Comparison of ENCODE assay signal across 8 cellular contexts in genomic region chr19:18683955-18684641, GRCh38. TPM values are rescaled to one million over a fixed set of nuclear protein-coding genes. Genes with fewer than 3 reads are reported as not detected.
DNase-seq lines count a peak whose midpoint lies in the region; ATAC-seq and TF ChIP-seq lines count a peak whose summit lies in the region.

No MANE protein-coding gene starts in this region.

- H3K27me3 Mint-ChIP-seq in chondrocyte (ENCODE audit: low read depth), result no peaks in the 10 kb centered on the region
- H3K27me3 Mint-ChIP-seq in natural killer cell (ENCODE audit: low read depth in 2 of 2), result no peaks in the 10 kb centered on the region

- peak overlapping the region; percentile 51 to 75; a peak in 2 of 4 replicates for H4K8ac ChIP-seq in IMR-90 (ENCODE audit: low read depth in 2 of 2, low read length in 2 of 2)

- H3K27ac Mint-ChIP-seq in chondrocyte (ENCODE audit: unreplicated experiment) (no peak overlapping the region), natural killer cell (peak overlapping the region; percentile 74 to 82)

- H3K4me2 ChIP-seq in IMR-90 (ENCODE audit: low read depth, low read length), result peak overlapping the region; percentile 95

- dilution Hi-C loops in IMR-90 (cut with HindIII; ENCODE audit: low sequenced_read_pairs, unreplicated experiment), result no loop called here

- no peaks in the 10 kb centered on the region for H3K9me3 ChIP-seq in IMR-90 (ENCODE audit: control insufficient read depth, insufficient read depth, low read length)

- TF ChIP-seq CTCF in IMR-90 (conservative IDR thresholded peaks at IDR 0.05; ENCODE audit: low read depth, low read length), result no peak
- no peak for TF ChIP-seq CTCF in chondrocyte (IDR thresholded peaks at IDR 0.05)
- TF ChIP-seq CTCF in natural killer cell (IDR thresholded peaks at IDR 0.05), result no peak

- no peak overlapping the region for H4K5ac ChIP-seq in IMR-90 (ENCODE audit: low read depth, low read length)

- H2BK20ac ChIP-seq in IMR-90 (ENCODE audit: low read depth, low read length), result peak overlapping the region; percentile 1; the same call in 1 of the 2 replicates

- H3K4me3 Mint-ChIP-seq in chondrocyte (ENCODE audit: unreplicated experiment), result peak overlapping the region; percentile 60
- H3K4me3 Mint-ChIP-seq in natural killer cell, result peak overlapping the region; percentile 68

- DNase-seq in NCI-H2171 treated with DMSO at 0.1 percent for 48 hours (lab: John Stamatoyannopoulos, UW), result peak; percentile 25
- no peak for DNase-seq in NCI-H2171 (lab: John Stamatoyannopoulos, UW)
- DNase-seq in IMR-90, result no peak
- DNase-seq in chondrocyte (ENCODE audit: low spot score), result no peak
- DNase-seq in natural killer cell, result no peak
- no peak for DNase-seq in hypothalamus (lab: John Stamatoyannopoulos, UW)
- no peak for DNase-seq in NCI-H2196 treated with DMSO at 0.1 percent for 48 hours (lab: John Stamatoyannopoulos, UW; ENCODE audit: unreplicated experiment)

- H2AK5ac ChIP-seq in IMR-90 (ENCODE audit: low read depth, low read length), result peak overlapping the region; percentile 95

- H3K9ac ChIP-seq in IMR-90 (ENCODE audit: low read depth, low read length), result peak overlapping the region; percentile 30; the same call in 1 of the 2 replicates

- CTCF ChIA-PET in IMR-90 (lab: Yijun Ruan, JAX), result no interaction called here

- no TSS peak for BruUV-seq in IMR-90 (replicated peaks; lab: Mats Ljungman, UMichigan)

- H3K56ac ChIP-seq in IMR-90 (ENCODE audit: extremely low read depth, insufficient read depth, low read length), result no peak overlapping the region

- no peak overlapping the region for H3K18ac ChIP-seq in IMR-90 (ENCODE audit: low read depth, low read length)

- POLR2A ChIA-PET in IMR-90 (lab: Charles Lee; ENCODE audit: unreplicated experiment), result no interaction called here

- no peaks in the 10 kb centered on the region for H3K36me3 ChIP-seq in IMR-90 (ENCODE audit: control insufficient read depth, insufficient read depth, low read length)

- H3K36me3 Mint-ChIP-seq in chondrocyte (ENCODE audit: low read depth) (no peaks in the 10 kb centered on the region), natural killer cell (no peaks in the 10 kb centered on the region)

- H3K4me1 ChIP-seq in IMR-90 (ENCODE audit: control insufficient read depth, insufficient read depth, low read length), result peaks cover 19% of the 10 kb centered on the region

- peak overlapping the region; percentile 97 for H2AK9ac ChIP-seq in IMR-90 (replicated peaks; ENCODE audit: low read depth, low read length, poor library complexity)

- no peaks in the 10 kb centered on the region for H3K27me3 ChIP-seq in IMR-90 (ENCODE audit: control insufficient read depth, insufficient read depth, low read length)

- H3K4me1 Mint-ChIP-seq in chondrocyte (ENCODE audit: low read depth), result peaks cover 22% of the 10 kb centered on the region
- peaks cover 0 to 5% of the 10 kb centered on the region in 2 donors for H3K4me1 Mint-ChIP-seq in natural killer cell

- no peak overlapping the region for H2BK5ac ChIP-seq in IMR-90 (ENCODE audit: low read depth, low read length, poor library complexity, severe bottlenecking)

- peaks cover 14% of the 10 kb centered on the region for H3K9me1 ChIP-seq in IMR-90 (ENCODE audit: insufficient read depth, low read length)

- H4K91ac ChIP-seq in IMR-90 (ENCODE audit: insufficient read depth, low read depth, low read length), result no peak overlapping the region

- H2BK15ac ChIP-seq in IMR-90 (ENCODE audit: low read depth, low read length), result no peak overlapping the region; the same call in 2 of the 3 replicates

- peak overlapping the region; percentile 72; the same call in 1 of the 2 replicates for H3K23ac ChIP-seq in IMR-90 (ENCODE audit: low read depth, low read length)

- peak overlapping the region; percentile 23; the same call in 1 of the 2 replicates for H3K14ac ChIP-seq in IMR-90 (replicated peaks; ENCODE audit: low read depth, low read length)

- no peak overlapping the region for H2BK120ac ChIP-seq in IMR-90 (ENCODE audit: low read depth, low read length)

- in situ Hi-C loops in IMR-90 (cut with MboI; ENCODE audit: low sequenced_read_pairs), result no loop called here

- intact Hi-C loops in IMR-90 (cut with micrococcal nuclease), result no loop called here
- intact Hi-C loops in natural killer cell (cut with micrococcal nuclease), result loop anchor here (2.0 kb wide), 1 partner anchor 147 kb away; the partner anchor contains the start of gene UPF1

- peaks cover 33% of the 10 kb centered on the region for H4K20me1 ChIP-seq in IMR-90 (ENCODE audit: insufficient read depth, low read length)

- peaks cover 28 to 45% of the 10 kb centered on the region in 2 experiments for H3K79me1 ChIP-seq in IMR-90 (ENCODE audit: low read depth in 1 of 2, low read length in 2 of 2)

- no peak for TF ChIP-seq POLR2A in IMR-90 (IDR thresholded peaks at IDR 0.05; ENCODE audit: low read depth, low read length)

- no peaks in the 10 kb centered on the region for H3K9me3 Mint-ChIP-seq in chondrocyte (ENCODE audit: low read depth)
- H3K9me3 Mint-ChIP-seq in natural killer cell, result no peaks in the 10 kb centered on the region

- peak overlapping the region; percentile 77 for H3K4me3 ChIP-seq in IMR-90 (ENCODE audit: insufficient read depth, low read depth, low read length)

- H2AFZ ChIP-seq in IMR-90 (replicated peaks; ENCODE audit: low read length, poor library complexity), result peak overlapping the region; percentile 82

- no peak for TF ChIP-seq RAD21 in IMR-90 (IDR thresholded peaks at IDR 0.05; ENCODE audit: low read length)

- H3K4ac ChIP-seq in IMR-90 (ENCODE audit: low read depth, low read length), result peak overlapping the region; percentile 50

- no CpG with 5 or more reads among the region's 16 CpGs for WGBS in IMR-90 (ENCODE audit: extremely low coverage in 2 of 2, insufficient read length in 1 of 2), 2 experiments

- no peak overlapping the region for H3K27ac ChIP-seq in IMR-90 (ENCODE audit: insufficient read depth, low read length)

- ATAC-seq in IMR-90 (ENCODE audit: low read depth) (no peak), natural killer cell (no peak), GM18498 (IDR thresholded peaks at IDR 0.05; ENCODE audit: unreplicated experiment) (no peak)

TF ChIP-seq in IMR-90, 13 proteins besides CTCF, POLR2A, EP300 and RAD21:
- TF ChIP-seq SMC3 (IDR thresholded peaks at IDR 0.05; ENCODE audit: low read depth, low read length) (no peak), BHLHE40 (IDR thresholded peaks at IDR 0.05; ENCODE audit: low read depth, low read length) (no peak), RCOR1 (IDR thresholded peaks at IDR 0.05; ENCODE audit: insufficient replicate concordance, low read length) (no peak), MAZ (IDR thresholded peaks at IDR 0.05; ENCODE audit: borderline replicate concordance, low read depth, low read length) (no peak), USF2 (IDR thresholded peaks at IDR 0.05; ENCODE audit: low read depth, low read length) (no peak), CHD1 (IDR thresholded peaks at IDR 0.05; ENCODE audit: low read depth, low read length) (no peak), MXI1 (IDR thresholded peaks at IDR 0.05; ENCODE audit: borderline replicate concordance, low read depth, low read length) (no peak), NFE2L2 (IDR thresholded peaks at IDR 0.05; ENCODE audit: low read depth, low read length) (no peak)

RNA-seq across cellular contexts. Expression of gene CRTC1, which starts 0.6 kb away (rescaled TPM):
- total RNA-seq in IMR-90 (2012; rRNA removed), result 0.18 and 0.28 TPM in 2 replicates
- polyA plus RNA-seq in IMR-90 (2012; rRNA removed), result 5.7 and 6.5 TPM in 2 replicates
- 3.1 and 6.8 TPM in 2 replicates for polyA plus RNA-seq in IMR-90 (2012; cell fraction: cytosol; rRNA removed)
- 28.3 and 53.7 TPM in 2 replicates for polyA plus RNA-seq in IMR-90 (2012; cell fraction: nucleus; rRNA removed; ENCODE audit: low replicate concordance)
- total RNA-seq in chondrocyte, result 14.6 to 17.2 TPM (median 15.5 TPM) in 3 replicates
- total RNA-seq in natural killer cell, result 10 to 100 TPM; 14.1 to 17.0 (median 14.3) TPM

RNA-seq across cellular contexts. Expression of gene KLHL26, which starts 47.3 kb away (rescaled TPM):
- total RNA-seq in IMR-90 (2012; rRNA removed) (0.28 and 2.2 TPM in 2 replicates), chondrocyte (6.6 to 9.8 TPM (median 8.0 TPM) in 3 replicates), natural killer cell (10 to 100 TPM in 1 of 3 donors, 1 to 10 TPM in 2; 8.0 to 11.5 (median 9.6) TPM)
- polyA plus RNA-seq in IMR-90 (2012; rRNA removed), result 4.7 and 5.8 TPM in 2 replicates
- 1.9 and 3.3 TPM in 2 replicates for polyA plus RNA-seq in IMR-90 (2012; cell fraction: cytosol; rRNA removed)
- 2.6 and 6.8 TPM in 2 replicates for polyA plus RNA-seq in IMR-90 (2012; cell fraction: nucleus; rRNA removed; ENCODE audit: low replicate concordance)

Comparison
In these comparisons a context has a peak if more than half of its experiments do, and no peak if none do; other contexts are left out.
1. RNA of gene CRTC1, which starts 0.6 kb away (total RNA-seq): 14.6 to 17.2 TPM in chondrocyte and 14.1 to 17.0 TPM in natural killer cell; 0.18 to 0.28 TPM in IMR-90; every median in the first group is over 10 times any median in the second.